8 cellular contexts compared by ENCODE assay signal in the genomic region with DNA sequence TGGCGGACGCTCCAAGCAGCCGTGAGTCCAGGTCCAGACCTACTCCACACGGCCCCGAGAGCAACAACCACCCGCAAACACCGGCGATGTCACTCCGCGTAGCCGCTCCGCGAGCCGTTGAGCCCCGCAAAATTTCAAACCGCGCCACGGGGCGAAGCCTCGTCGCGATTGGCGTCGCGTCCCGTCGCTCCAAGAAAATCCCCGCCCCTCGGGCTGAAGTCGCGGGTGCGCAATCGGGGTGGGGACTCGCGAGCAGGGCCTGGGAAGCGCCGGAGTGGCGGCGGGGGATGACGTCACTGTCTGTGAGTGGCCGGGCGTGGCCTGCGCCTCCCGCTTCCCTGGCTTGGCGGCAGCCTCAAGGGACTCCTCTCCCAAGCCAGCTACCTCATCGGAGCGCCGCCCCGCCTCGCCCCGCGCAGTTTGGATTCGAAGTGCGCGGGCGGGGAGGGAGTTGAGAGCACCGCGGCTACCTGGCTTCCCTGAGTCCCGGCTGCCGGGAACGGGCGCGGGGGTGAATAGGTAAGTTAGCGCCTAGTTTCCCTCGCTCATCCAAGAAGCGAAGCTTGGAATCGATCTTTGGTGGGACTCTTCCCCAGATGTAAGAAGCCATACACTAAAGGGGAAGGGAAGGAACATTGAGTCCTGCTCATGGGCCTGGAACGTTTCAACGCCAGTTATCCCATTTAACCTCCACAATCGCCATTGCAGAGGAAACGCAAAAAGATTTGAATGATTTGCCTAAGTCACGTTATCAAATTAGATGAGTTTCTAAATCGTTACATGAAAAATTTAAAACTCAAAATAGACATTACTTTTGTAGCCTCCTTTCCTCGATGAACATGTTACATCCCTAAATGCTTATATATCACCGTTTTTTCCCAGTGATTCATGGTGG. TPM values are rescaled to one million over a fixed set of nuclear protein-coding genes. Genes with fewer than 3 reads are reported as not detected.
DNase-seq lines count a peak whose midpoint lies in the region; ATAC-seq and TF ChIP-seq lines count a peak whose summit lies in the region.

A gene with protein sequence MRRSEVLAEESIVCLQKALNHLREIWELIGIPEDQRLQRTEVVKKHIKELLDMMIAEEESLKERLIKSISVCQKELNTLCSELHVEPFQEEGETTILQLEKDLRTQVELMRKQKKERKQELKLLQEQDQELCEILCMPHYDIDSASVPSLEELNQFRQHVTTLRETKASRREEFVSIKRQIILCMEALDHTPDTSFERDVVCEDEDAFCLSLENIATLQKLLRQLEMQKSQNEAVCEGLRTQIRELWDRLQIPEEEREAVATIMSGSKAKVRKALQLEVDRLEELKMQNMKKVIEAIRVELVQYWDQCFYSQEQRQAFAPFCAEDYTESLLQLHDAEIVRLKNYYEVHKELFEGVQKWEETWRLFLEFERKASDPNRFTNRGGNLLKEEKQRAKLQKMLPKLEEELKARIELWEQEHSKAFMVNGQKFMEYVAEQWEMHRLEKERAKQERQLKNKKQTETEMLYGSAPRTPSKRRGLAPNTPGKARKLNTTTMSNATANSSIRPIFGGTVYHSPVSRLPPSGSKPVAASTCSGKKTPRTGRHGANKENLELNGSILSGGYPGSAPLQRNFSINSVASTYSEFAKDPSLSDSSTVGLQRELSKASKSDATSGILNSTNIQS (minus strand): TSS at position 119 of the 895 bp plus-strand sequence. CDS start 118 bp downstream, at position 1.

- ATAC-seq in GM18909 (IDR thresholded peaks at IDR 0.05; ENCODE audit: poor library complexity, unreplicated experiment) (peak; percentile 96), HG03175 (IDR thresholded peaks at IDR 0.05; ENCODE audit: unreplicated experiment) (peak; percentile 97), WTC11 (peak; percentile 97)

- DNase-seq in AG04450 (ENCODE audit: low read depth, low spot score) (peak; percentile 93), NCI-H226 (peak; percentile 99), WTC11 (ENCODE audit: low spot score) (peak; percentile 99), cardiac fibroblast (ENCODE audit: low read depth in 2 of 2) (peak; percentile 99), iPS-NIHi7 (ENCODE audit: extremely low spot score) (peak; percentile 100), smooth muscle cell of the brain vasculature (ENCODE audit: low read depth, low spot score) (peak; percentile 85)

- H3K27ac Mint-ChIP-seq in WTC11: peak within 1 kb of the TSS; percentile 99

- H3K36me3 Mint-ChIP-seq in WTC11: peaks cover 26% of the 10 kb centered on the region

- peak within 1 kb of the TSS; percentile 87 for H3K27ac ChIP-seq in AG04450 (ENCODE audit: low read depth, low read length)

- H3K9me3 ChIP-seq in AG04450 (ENCODE audit: control insufficient read depth, insufficient read depth, low read length): no peaks in the 10 kb centered on the region; the same call in 1 of the 2 replicates

- peaks cover 23% of the 10 kb centered on the region for H3K4me1 Mint-ChIP-seq in WTC11

- H3K4me3 ChIP-seq in AG04450 (ENCODE audit: low read depth, low read length): peak within 1 kb of the TSS; percentile 99
- H3K4me3 ChIP-seq in cardiac fibroblast (replicated peaks in 1 of 2; ENCODE audit: low read depth in 2 of 2, low read length in 2 of 2): peak within 1 kb of the TSS; percentile 99

- CTCF ChIA-PET in AG04450 (lab: Charles Lee): interaction anchor here (2.7 kb wide), 1 partner anchor 38 kb away, joined by 16 read pairs; no protein-coding TSS in a partner anchor
- CTCF ChIA-PET in WTC11 (lab: Charles Lee): interaction anchor here (0.7 to 3.7 kb wide), 6 partner anchors 38 to 253 kb away, joined by 3 to 31 read pairs (median 4); a partner anchor contains a TSS

- H3K9me3 Mint-ChIP-seq in WTC11: no peaks in the 10 kb centered on the region

- H3K4me3 Mint-ChIP-seq in WTC11: peak within 1 kb of the TSS; percentile 99

- H3K27me3 Mint-ChIP-seq in WTC11 (ENCODE audit: low read depth): no peaks in the 10 kb centered on the region

- no peaks in the 10 kb centered on the region for H3K27me3 ChIP-seq in AG04450 (ENCODE audit: control insufficient read depth, insufficient read depth, low read length)

- TF ChIP-seq CTCF in AG04450 (IDR thresholded peaks at IDR 0.05; ENCODE audit: low read depth, low read length) (no peak), WTC11 (IDR thresholded peaks at IDR 0.05) (no peak), cardiac fibroblast (IDR thresholded peaks at IDR 0.05; ENCODE audit: low read depth, low read length) (no peak)

- POLR2A ChIA-PET in AG04450 (lab: Yijun Ruan, JAX) (interaction anchor here (0.5 to 1.1 kb wide), 2 partner anchors 8 to 1819 kb away, joined by 3 read pairs; no protein-coding TSS in a partner anchor), WTC11 (lab: Charles Lee) (interaction anchor here (0.6 to 1.2 kb wide), 7 partner anchors 14 to 55 kb away, joined by 3 to 4 read pairs (median 3); a partner anchor contains a TSS)

TF ChIP-seq in WTC11, 78 proteins besides CTCF, POLR2A, EP300 and RAD21 (continues in another document):
- TF ChIP-seq, protein P1, sequence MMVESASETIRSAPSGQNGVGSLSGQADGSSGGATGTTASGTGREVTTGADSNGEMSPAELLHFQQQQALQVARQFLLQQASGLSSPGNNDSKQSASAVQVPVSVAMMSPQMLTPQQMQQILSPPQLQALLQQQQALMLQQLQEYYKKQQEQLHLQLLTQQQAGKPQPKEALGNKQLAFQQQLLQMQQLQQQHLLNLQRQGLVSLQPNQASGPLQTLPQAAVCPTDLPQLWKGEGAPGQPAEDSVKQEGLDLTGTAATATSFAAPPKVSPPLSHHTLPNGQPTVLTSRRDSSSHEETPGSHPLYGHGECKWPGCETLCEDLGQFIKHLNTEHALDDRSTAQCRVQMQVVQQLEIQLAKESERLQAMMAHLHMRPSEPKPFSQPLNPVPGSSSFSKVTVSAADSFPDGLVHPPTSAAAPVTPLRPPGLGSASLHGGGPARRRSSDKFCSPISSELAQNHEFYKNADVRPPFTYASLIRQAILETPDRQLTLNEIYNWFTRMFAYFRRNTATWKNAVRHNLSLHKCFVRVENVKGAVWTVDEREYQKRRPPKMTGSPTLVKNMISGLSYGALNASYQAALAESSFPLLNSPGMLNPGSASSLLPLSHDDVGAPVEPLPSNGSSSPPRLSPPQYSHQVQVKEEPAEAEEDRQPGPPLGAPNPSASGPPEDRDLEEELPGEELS (CRISPR knock-in tag; IDR thresholded peaks at IDR 0.05): peak; percentile 81
- TF ChIP-seq, protein P2, sequence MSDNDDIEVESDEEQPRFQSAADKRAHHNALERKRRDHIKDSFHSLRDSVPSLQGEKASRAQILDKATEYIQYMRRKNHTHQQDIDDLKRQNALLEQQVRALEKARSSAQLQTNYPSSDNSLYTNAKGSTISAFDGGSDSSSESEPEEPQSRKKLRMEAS (CRISPR knock-in tag; IDR thresholded peaks at IDR 0.05): peak; percentile 91
- TF ChIP-seq TP53 (CRISPR knock-in tag; IDR thresholded peaks at IDR 0.05) (no peak; the same call in 1 of the 2 replicates), SMAD4 (CRISPR knock-in tag; IDR thresholded peaks at IDR 0.05) (no peak; the same call in 1 of the 2 replicates), NR1H2 (CRISPR knock-in tag; IDR thresholded peaks at IDR 0.05) (no peak), ESRRA (CRISPR knock-in tag; IDR thresholded peaks at IDR 0.05; ENCODE audit: borderline replicate concordance) (peak; percentile 48; the same call in 1 of the 2 replicates), FOXP1 (CRISPR knock-in tag; IDR thresholded peaks at IDR 0.05; ENCODE audit: borderline replicate concordance) (peak; percentile 92), CREM (CRISPR knock-in tag; IDR thresholded peaks at IDR 0.05) (peak; percentile 96), ZNF219 (CRISPR knock-in tag; IDR thresholded peaks at IDR 0.05; ENCODE audit: borderline replicate concordance) (0 out of 2 replicates have a peak, but pooled peaks have one; percentile 18), RORB (CRISPR knock-in tag; IDR thresholded peaks at IDR 0.05) (no peak), NFYB (CRISPR knock-in tag; conservative IDR thresholded peaks at IDR 0.05; ENCODE audit: low read depth) (peak; percentile 81), ZNF121 (CRISPR knock-in tag; IDR thresholded peaks at IDR 0.05) (0 out of 2 replicates have a peak, but pooled peaks have one; percentile 27), JUN (CRISPR knock-in tag; IDR thresholded peaks at IDR 0.05) (peak; percentile 68; the same call in 1 of the 2 replicates), NFATC4 (CRISPR knock-in tag; IDR thresholded peaks at IDR 0.05) (no peak), FOXK1 (CRISPR knock-in tag; IDR thresholded peaks at IDR 0.05) (peak; percentile 69), PRRX2 (CRISPR knock-in tag; IDR thresholded peaks at IDR 0.05) (no peak)
- TF ChIP-seq, protein P3, sequence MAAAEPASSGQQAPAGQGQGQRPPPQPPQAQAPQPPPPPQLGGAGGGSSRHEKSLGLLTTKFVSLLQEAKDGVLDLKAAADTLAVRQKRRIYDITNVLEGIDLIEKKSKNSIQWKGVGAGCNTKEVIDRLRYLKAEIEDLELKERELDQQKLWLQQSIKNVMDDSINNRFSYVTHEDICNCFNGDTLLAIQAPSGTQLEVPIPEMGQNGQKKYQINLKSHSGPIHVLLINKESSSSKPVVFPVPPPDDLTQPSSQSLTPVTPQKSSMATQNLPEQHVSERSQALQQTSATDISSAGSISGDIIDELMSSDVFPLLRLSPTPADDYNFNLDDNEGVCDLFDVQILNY (CRISPR knock-in tag; IDR thresholded peaks at IDR 0.05): peak; percentile 96; the same call in 1 of the 2 replicates
- TF ChIP-seq, protein P4, sequence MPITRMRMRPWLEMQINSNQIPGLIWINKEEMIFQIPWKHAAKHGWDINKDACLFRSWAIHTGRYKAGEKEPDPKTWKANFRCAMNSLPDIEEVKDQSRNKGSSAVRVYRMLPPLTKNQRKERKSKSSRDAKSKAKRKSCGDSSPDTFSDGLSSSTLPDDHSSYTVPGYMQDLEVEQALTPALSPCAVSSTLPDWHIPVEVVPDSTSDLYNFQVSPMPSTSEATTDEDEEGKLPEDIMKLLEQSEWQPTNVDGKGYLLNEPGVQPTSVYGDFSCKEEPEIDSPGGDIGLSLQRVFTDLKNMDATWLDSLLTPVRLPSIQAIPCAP (CRISPR knock-in tag; IDR thresholded peaks at IDR 0.05): peak; percentile 65; the same call in 1 of the 2 replicates
- TF ChIP-seq, protein P5, sequence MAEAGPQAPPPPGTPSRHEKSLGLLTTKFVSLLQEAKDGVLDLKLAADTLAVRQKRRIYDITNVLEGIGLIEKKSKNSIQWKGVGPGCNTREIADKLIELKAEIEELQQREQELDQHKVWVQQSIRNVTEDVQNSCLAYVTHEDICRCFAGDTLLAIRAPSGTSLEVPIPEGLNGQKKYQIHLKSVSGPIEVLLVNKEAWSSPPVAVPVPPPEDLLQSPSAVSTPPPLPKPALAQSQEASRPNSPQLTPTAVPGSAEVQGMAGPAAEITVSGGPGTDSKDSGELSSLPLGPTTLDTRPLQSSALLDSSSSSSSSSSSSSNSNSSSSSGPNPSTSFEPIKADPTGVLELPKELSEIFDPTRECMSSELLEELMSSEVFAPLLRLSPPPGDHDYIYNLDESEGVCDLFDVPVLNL (CRISPR knock-in tag; IDR thresholded peaks at IDR 0.05; ENCODE audit: borderline replicate concordance, low read depth): peak; percentile 89; the same call in 1 of the 2 replicates

RNA-seq across cellular contexts. Expression of the gene that starts here (rescaled TPM):
- 61.0 and 77.5 TPM in 2 replicates for polyA plus RNA-seq in AG04450 (2011; rRNA removed)
- 68.0 and 72.2 TPM in 2 replicates for polyA minus RNA-seq in AG04450 (2011; rRNA and poly(A)+ RNA removed)
- 114 to 130 TPM (median 121 TPM) in 3 replicates for total RNA-seq in WTC11 (2021)

Comparison
In these comparisons a context has a peak if more than half of its experiments do, and no peak if none do; other contexts are left out.
1. Peak in every context shown above with its lines: DNase-seq, ATAC-seq, H3K4me3 ChIP-seq and H3K27ac ChIP-seq.